27 cellular contexts compared by ENCODE assay signal in the genomic region with DNA sequence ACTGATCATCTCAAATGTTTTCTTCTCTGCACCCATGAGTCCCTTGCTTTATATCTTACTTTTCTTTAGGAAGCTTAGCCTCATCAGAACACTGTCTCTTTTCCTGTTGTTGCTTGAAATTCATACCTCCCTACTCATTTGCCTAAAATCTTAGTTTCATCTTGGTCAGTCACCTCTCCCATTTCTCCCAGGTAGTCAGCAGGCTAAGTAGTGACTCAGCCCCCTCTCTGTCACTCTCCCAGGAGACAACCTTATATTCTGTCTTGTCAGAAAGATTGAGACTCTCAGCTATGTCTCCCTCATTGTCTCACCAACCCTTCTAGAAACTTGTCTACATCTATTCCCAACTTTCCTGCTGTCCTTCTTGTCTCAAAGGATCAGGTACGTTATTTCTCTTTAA.
"Had no signal": no experiment of that assay in that cellular context is flagged by ENCODE, and none has a peak within 500 bp of the region (broad histone marks: within the 10 kb centered on the region; RNA-seq: fewer than 3 reads in every experiment).

No MANE protein-coding gene starts in this region.

- DNase-seq: heart right ventricle; kidney glomerular epithelial cell; left colon; left ventricle myocardium inferior; midbrain; mucosa of descending colon; naive thymus-derived CD4-positive, alpha-beta T cell; ovary; posterior cingulate gyrus; retina; right cardiac atrium; spleen; stimulated activated CD4-positive, alpha-beta T cell treated with anti-CD3 and anti-CD28 coated beads, Interleukin-4, amount 100 ng/mL, for 24 hours; stimulated activated naive CD4-positive, alpha-beta T cell treated with Interleukin-2 at 50 U/mL for 16 hours; stimulated activated naive CD8-positive, alpha-beta T cell treated with anti-CD3 and anti-CD28 coated beads, Interleukin-15, amount 100 ng/mL, for 72 hours; substantia nigra; uterus had no signal

- H3K27ac Mint-ChIP-seq: memory B cell; naive thymus-derived CD4-positive, alpha-beta T cell; natural killer cell treated with Interleukin-12 subunit alpha and Interleukin-12 subunit beta and Interleukin-15 and Interleukin-18, amount 100 ng/mL, for 72 hours; stimulated activated memory B cell treated with anti-CD40 and anti-IgM and Interleukin-4, amounts not matched to agents 10 μg/mL and 1 μg/mL and 100 μg/mL, for 72 hours; stimulated activated naive CD8-positive, alpha-beta T cell treated with anti-CD3 and anti-CD28 coated beads, Interleukin-15, amount 100 ng/mL, for 72 hours; type B pancreatic cell had no signal

- H3K4me1 ChIP-seq: prostate gland, spleen, tibial nerve, uterus had no signal

- H3K27me3 Mint-ChIP-seq: memory B cell; naive thymus-derived CD4-positive, alpha-beta T cell; natural killer cell treated with Interleukin-12 subunit alpha and Interleukin-12 subunit beta and Interleukin-15 and Interleukin-18, amount 100 ng/mL, for 72 hours; stimulated activated memory B cell treated with anti-CD40 and anti-IgM and Interleukin-4, amounts not matched to agents 10 μg/mL and 1 μg/mL and 100 μg/mL, for 72 hours; stimulated activated naive CD8-positive, alpha-beta T cell treated with anti-CD3 and anti-CD28 coated beads, Interleukin-15, amount 100 ng/mL, for 72 hours; type B pancreatic cell had no signal

- H3K4me3 ChIP-seq: heart right ventricle, hepatocyte, left ventricle myocardium inferior, lung, mucosa of descending colon, ovary, prostate gland, skin epidermis, spleen, tibial nerve, uterus had no signal

- H3K4me3 Mint-ChIP-seq: memory B cell; naive thymus-derived CD4-positive, alpha-beta T cell; natural killer cell treated with Interleukin-12 subunit alpha and Interleukin-12 subunit beta and Interleukin-15 and Interleukin-18, amount 100 ng/mL, for 72 hours; stimulated activated memory B cell treated with anti-CD40 and anti-IgM and Interleukin-4, amounts not matched to agents 10 μg/mL and 1 μg/mL and 100 μg/mL, for 72 hours; stimulated activated naive CD8-positive, alpha-beta T cell treated with anti-CD3 and anti-CD28 coated beads, Interleukin-15, amount 100 ng/mL, for 72 hours; type B pancreatic cell had no signal

- H3K27me3 ChIP-seq: heart right ventricle, hepatocyte, ovary, spleen, tibial nerve, uterus had no signal

- H3K9me3 ChIP-seq: ovary, prostate gland had no signal

- H3K4me1 Mint-ChIP-seq: stimulated activated memory B cell treated with anti-CD40 and anti-IgM and Interleukin-4, amounts not matched to agents 10 μg/mL and 1 μg/mL and 100 μg/mL, for 72 hours; stimulated activated naive CD8-positive, alpha-beta T cell treated with anti-CD3 and anti-CD28 coated beads, Interleukin-15, amount 100 ng/mL, for 72 hours had no signal

- H3K4me2 ChIP-seq: hepatocyte had no signal

- H3K79me2 ChIP-seq: hepatocyte had no signal

- ATAC-seq: heart right ventricle; left colon; mucosa of descending colon; naive thymus-derived CD4-positive, alpha-beta T cell; natural killer cell treated with Interleukin-12 subunit alpha and Interleukin-12 subunit beta and Interleukin-15 and Interleukin-18, amount 100 ng/mL, for 72 hours; right cardiac atrium; sciatic nerve; stimulated activated memory B cell treated with anti-CD40 and anti-IgM and Interleukin-4, amounts not matched to agents 10 μg/mL and 1 μg/mL and 100 μg/mL, for 72 hours; stimulated activated naive CD8-positive, alpha-beta T cell treated with anti-CD3 and anti-CD28 coated beads, Interleukin-15, amount 100 ng/mL, for 72 hours had no signal

- H2AFZ ChIP-seq: hepatocyte had no signal

- H3K36me3 ChIP-seq: heart right ventricle, ovary, prostate gland, uterus had no signal

- H3K27ac ChIP-seq: heart right ventricle, hepatocyte, left ventricle myocardium inferior, ovary, prostate gland, skin epidermis, spleen, tibial nerve, uterus had no signal
